ENCODE assay signal across 15 cellular contexts in the genomic region with DNA sequence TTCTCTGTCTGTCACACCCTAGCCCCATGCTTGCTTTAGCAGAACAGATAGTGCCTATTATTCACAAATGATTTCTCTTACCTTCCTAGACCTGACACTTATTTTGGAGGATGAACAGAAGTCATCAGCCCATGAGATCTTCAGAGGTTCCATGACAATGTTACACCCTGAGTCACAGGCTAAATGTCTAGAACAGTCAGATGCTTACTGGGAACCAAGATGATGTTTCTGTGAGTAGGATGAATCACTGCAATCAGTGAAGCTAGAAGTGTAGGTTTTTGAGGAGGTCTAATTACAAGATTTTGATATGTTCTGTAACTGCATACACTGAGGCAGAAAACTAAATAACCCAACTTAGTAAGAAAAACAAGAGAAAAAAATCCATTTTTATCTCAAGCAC.
DNase-seq lines count a peak whose midpoint lies in the region; ATAC-seq and TF ChIP-seq lines count a peak whose summit lies in the region.
"Had no signal": no experiment of that assay in that cellular context is flagged by ENCODE, and none has a peak within 500 bp of the region (broad histone marks: within the 10 kb centered on the region; RNA-seq: fewer than 3 reads in every experiment).

No MANE protein-coding gene starts in this region.

- H3K9me3 Mint-ChIP-seq in activated T-cell treated with anti-CD3 and anti-CD28 coated beads, Interleukin-2, amount 50 U/mL, for 72 hours: no peaks in the 10 kb centered on the region
- H3K9me3 Mint-ChIP-seq in activated T-helper 2 cell treated with anti-CD3 and anti-CD28 coated beads, Interferon-gamma antibody, Interleukin-2, Interleukin-4, amounts not matched to agents 10 μg/mL and 5 μg/mL and 100 μg/mL, durations not matched to agents 14 hours and 24 hours and 36 hours: no peaks in the 10 kb centered on the region
- H3K9me3 Mint-ChIP-seq in endothelial cell (ENCODE audit: unreplicated experiment): no peaks in the 10 kb centered on the region

- DNase-seq in activated T-cell treated with anti-CD3 and anti-CD28 coated beads, Interleukin-2, amount 50 U/mL, for 72 hours: no peak
- DNase-seq in activated T-cell treated with anti-CD3 and anti-CD28 coated beads for 4 hours (no peak), fibroblast of pulmonary artery (ENCODE audit: low read depth) (peak; percentile 32), superior temporal gyrus (ENCODE audit: extremely low spot score) (peak; percentile 17), endothelial cell (ENCODE audit: low spot score) (no peak), iPS-NIHi11 (ENCODE audit: low spot score) (no peak), NCI-H526 treated with DMSO at 0.1 percent for 48 hours (lab: John Stamatoyannopoulos, UW) (no peak)
- DNase-seq in activated T-helper 2 cell treated with anti-CD3 and anti-CD28 coated beads, Interferon-gamma antibody, Interleukin-2, Interleukin-4, amounts not matched to agents 10 μg/mL and 5 μg/mL and 100 μg/mL, durations not matched to agents 14 hours and 24 hours and 36 hours (ENCODE audit: low spot score): no peak
- DNase-seq: activated CD4-positive, alpha-beta T cell treated with anti-CD3 and anti-CD28 coated beads, Interleukin-2, amount 50 U/mL, for 48 hours; activated gamma-delta T cell treated with Interleukin-2 at 50 U/mL for 16 hours; NCI-H187 treated with DMSO at 0.1 percent for 48 hours; SIG-M5; T-helper 9 cell had no signal

- H3K36me3 Mint-ChIP-seq in activated T-cell treated with anti-CD3 and anti-CD28 coated beads, Interleukin-2, amount 50 U/mL, for 72 hours (ENCODE audit: insufficient read depth in 2 of 2): peaks cover 0 to 2% of the 10 kb centered on the region in 2 donors
- no peaks in the 10 kb centered on the region for H3K36me3 Mint-ChIP-seq in activated T-helper 2 cell treated with anti-CD3 and anti-CD28 coated beads, Interferon-gamma antibody, Interleukin-2, Interleukin-4, amounts not matched to agents 10 μg/mL and 5 μg/mL and 100 μg/mL, durations not matched to agents 14 hours and 24 hours and 36 hours (ENCODE audit: low read depth)
- no peaks in the 10 kb centered on the region for H3K36me3 Mint-ChIP-seq in endothelial cell (ENCODE audit: low read depth, unreplicated experiment)

- H3K4me3 ChIP-seq in fibroblast of pulmonary artery (replicated peaks; ENCODE audit: low read depth, low read length): no peak overlapping the region
- H3K4me3 ChIP-seq: HAP-1, skin epidermis had no signal

- intact Hi-C loops in activated T-helper 2 cell treated with anti-CD3 and anti-CD28 coated beads, Interferon-gamma antibody, Interleukin-2, Interleukin-4, amounts not matched to agents 10 μg/mL and 5 μg/mL and 100 μg/mL, durations not matched to agents 14 hours and 24 hours and 36 hours (cut with micrococcal nuclease): no loop called here

- H3K27me3 Mint-ChIP-seq in activated T-cell treated with anti-CD3 and anti-CD28 coated beads, Interleukin-2, amount 50 U/mL, for 72 hours (ENCODE audit: low read depth): peaks cover 8% of the 10 kb centered on the region
- H3K27me3 Mint-ChIP-seq in activated T-helper 2 cell treated with anti-CD3 and anti-CD28 coated beads, Interferon-gamma antibody, Interleukin-2, Interleukin-4, amounts not matched to agents 10 μg/mL and 5 μg/mL and 100 μg/mL, durations not matched to agents 14 hours and 24 hours and 36 hours (ENCODE audit: low read depth): peaks cover 6% of the 10 kb centered on the region
- no peaks in the 10 kb centered on the region for H3K27me3 Mint-ChIP-seq in endothelial cell (ENCODE audit: unreplicated experiment)

- peak overlapping the region in 1 of 2 donors; percentile 5 for H3K4me3 Mint-ChIP-seq in activated T-cell treated with anti-CD3 and anti-CD28 coated beads, Interleukin-2, amount 50 U/mL, for 72 hours
- no peak overlapping the region for H3K4me3 Mint-ChIP-seq in activated T-helper 2 cell treated with anti-CD3 and anti-CD28 coated beads, Interferon-gamma antibody, Interleukin-2, Interleukin-4, amounts not matched to agents 10 μg/mL and 5 μg/mL and 100 μg/mL, durations not matched to agents 14 hours and 24 hours and 36 hours (ENCODE audit: low read depth)
- no peak overlapping the region for H3K4me3 Mint-ChIP-seq in endothelial cell (ENCODE audit: unreplicated experiment)

- peak; percentile 97 for ATAC-seq in activated T-cell treated with anti-CD3 and anti-CD28 coated beads, Interleukin-2, amount 50 U/mL, for 72 hours (replicated peaks in 1 of 2)

- H3K27ac Mint-ChIP-seq in activated T-cell treated with anti-CD3 and anti-CD28 coated beads, Interleukin-2, amount 50 U/mL, for 72 hours: peak overlapping the region; percentile 27
- peak overlapping the region; percentile 20 for H3K27ac Mint-ChIP-seq in activated T-helper 2 cell treated with anti-CD3 and anti-CD28 coated beads, Interferon-gamma antibody, Interleukin-2, Interleukin-4, amounts not matched to agents 10 μg/mL and 5 μg/mL and 100 μg/mL, durations not matched to agents 14 hours and 24 hours and 36 hours
- H3K27ac Mint-ChIP-seq in endothelial cell (ENCODE audit: unreplicated experiment): no peak overlapping the region

- peaks cover 17% of the 10 kb centered on the region for H3K4me1 Mint-ChIP-seq in activated T-cell treated with anti-CD3 and anti-CD28 coated beads, Interleukin-2, amount 50 U/mL, for 72 hours (ENCODE audit: low read depth)
- peaks cover 6% of the 10 kb centered on the region for H3K4me1 Mint-ChIP-seq in activated T-helper 2 cell treated with anti-CD3 and anti-CD28 coated beads, Interferon-gamma antibody, Interleukin-2, Interleukin-4, amounts not matched to agents 10 μg/mL and 5 μg/mL and 100 μg/mL, durations not matched to agents 14 hours and 24 hours and 36 hours (ENCODE audit: low read depth)
- H3K4me1 Mint-ChIP-seq in endothelial cell (ENCODE audit: unreplicated experiment): no peaks in the 10 kb centered on the region

- TF ChIP-seq CTCF in fibroblast of pulmonary artery (IDR thresholded peaks at IDR 0.05; ENCODE audit: low read length, missing control alignments): no peak
- no peak for TF ChIP-seq CTCF in endothelial cell (IDR thresholded peaks at IDR 0.05; ENCODE audit: unreplicated experiment)

Comparison
In these comparisons a context has a peak if more than half of its experiments do, and no peak if none do; other contexts are left out.
1. DNase-seq: peak in fibroblast of pulmonary artery (single experiment) and superior temporal gyrus (single experiment); none in activated T-cell treated with anti-CD3 and anti-CD28 coated beads, Interleukin-2, amount 50 U/mL, for 72 hours (0 of 2), activated T-cell treated with anti-CD3 and anti-CD28 coated beads for 4 hours (single experiment), activated T-helper 2 cell treated with anti-CD3 and anti-CD28 coated beads, Interferon-gamma antibody, Interleukin-2, Interleukin-4, amounts not matched to agents 10 μg/mL and 5 μg/mL and 100 μg/mL, durations not matched to agents 14 hours and 24 hours and 36 hours (single experiment), endothelial cell (single experiment), iPS-NIHi11 (single experiment) and NCI-H526 treated with DMSO at 0.1 percent for 48 hours (single experiment).